13 cellular contexts compared by ENCODE assay signal in the genomic region with DNA sequence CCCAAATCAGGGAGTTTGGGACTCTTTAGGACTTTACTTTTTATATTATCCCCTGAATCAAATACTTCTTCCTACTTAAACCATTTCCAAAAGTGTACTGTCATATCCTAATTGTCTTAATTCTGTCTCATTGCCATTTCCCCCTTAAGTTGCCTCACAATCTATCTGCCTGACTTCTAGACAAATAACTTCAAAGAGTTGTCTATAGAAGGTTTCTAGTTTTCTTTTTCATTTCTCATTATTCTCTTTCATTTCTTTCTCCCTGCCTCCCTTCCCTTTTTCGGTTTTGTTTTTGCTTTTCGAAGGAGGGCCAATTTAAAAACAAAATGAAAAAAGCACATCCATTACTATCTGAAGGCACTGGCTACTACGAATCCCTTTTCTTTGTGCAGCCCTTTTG.
DNase-seq lines count a peak whose midpoint lies in the region; ATAC-seq and TF ChIP-seq lines count a peak whose summit lies in the region.
"Had no signal": no experiment of that assay in that cellular context is flagged by ENCODE, and none has a peak within 500 bp of the region (broad histone marks: within the 10 kb centered on the region; RNA-seq: fewer than 3 reads in every experiment).

No MANE protein-coding gene starts in this region.

- no peak overlapping the region for H3K27ac Mint-ChIP-seq in activated T-cell treated with anti-CD3 and anti-CD28 coated beads, Interleukin-2, amount 50 U/mL, for 24 hours

- TF ChIP-seq CTCF in GM12865 (IDR thresholded peaks at IDR 0.05; ENCODE audit: insufficient read depth, low read depth, low read length, missing control alignments) = no peak
- TF ChIP-seq CTCF in testis (IDR thresholded peaks at IDR 0.05) = no peak
- no peak for TF ChIP-seq CTCF in lower leg skin (IDR thresholded peaks at IDR 0.05)

- H3K4me1 ChIP-seq in testis = no peaks in the 10 kb centered on the region

- ATAC-seq in GM19463 (IDR thresholded peaks at IDR 0.05; ENCODE audit: unreplicated experiment) = peak; percentile 34
- peak; percentile 68 for ATAC-seq in HG02798 (IDR thresholded peaks at IDR 0.05; ENCODE audit: poor library complexity, unreplicated experiment)
- ATAC-seq in HG03521 (IDR thresholded peaks at IDR 0.05; ENCODE audit: unreplicated experiment) = peak; percentile 66

- no peaks in the 10 kb centered on the region for H3K36me3 ChIP-seq in testis (ENCODE audit: low read depth, missing control alignments)

- DNase-seq in GM12865 (ENCODE audit: low read depth) = peak; percentile 44
- DNase-seq in testis = no peak
- no peak for DNase-seq in DMS114 treated with DMSO at 0.1 percent for 48 hours (lab: John Stamatoyannopoulos, UW; ENCODE audit: unreplicated experiment)
- no peak for DNase-seq in activated T-cell treated with anti-CD3 and anti-CD28 coated beads, Interleukin-2, amount 50 U/mL, for 24 hours
- DNase-seq in lower leg skin (ENCODE audit: low spot score in 2 of 2) = no peak
- DNase-seq: cerebellar nuclear complex, head of caudate nucleus, posterior cingulate gyrus, trophoblast cell had no signal

- no peaks in the 10 kb centered on the region for H3K9me3 ChIP-seq in testis

- no peaks in the 10 kb centered on the region for H3K4me1 Mint-ChIP-seq in activated T-cell treated with anti-CD3 and anti-CD28 coated beads, Interleukin-2, amount 50 U/mL, for 24 hours (ENCODE audit: low read depth)

- WGBS in testis, 2 donors = 58 to 91% methylated on average over 3 of the region's 3 CpGs
- 58 to 68% methylated on average over 3 of the region's 3 CpGs for WGBS in lower leg skin, 2 donors

- TF ChIP-seq POLR2A in testis (IDR thresholded peaks at IDR 0.05) = no peak
- TF ChIP-seq POLR2A in lower leg skin (IDR thresholded peaks at IDR 0.05) = no peak

- H3K36me3 Mint-ChIP-seq in activated T-cell treated with anti-CD3 and anti-CD28 coated beads, Interleukin-2, amount 50 U/mL, for 24 hours (ENCODE audit: low read depth) = no peaks in the 10 kb centered on the region

- intact Hi-C loops in testis (cut with DNase I; ENCODE audit: low total_unique reads) = no loop called here
- intact Hi-C loops in lower leg skin (cut with DNase I; ENCODE audit: low total_unique reads) = no loop called here

- H3K9me3 Mint-ChIP-seq in activated T-cell treated with anti-CD3 and anti-CD28 coated beads, Interleukin-2, amount 50 U/mL, for 24 hours = no peaks in the 10 kb centered on the region

- H3K27ac ChIP-seq in testis = no peak overlapping the region
- H3K27ac ChIP-seq: epithelial cell of prostate had no signal

- no peaks in the 10 kb centered on the region for H3K27me3 ChIP-seq in testis

- peaks cover 3% of the 10 kb centered on the region for H3K27me3 Mint-ChIP-seq in activated T-cell treated with anti-CD3 and anti-CD28 coated beads, Interleukin-2, amount 50 U/mL, for 24 hours

- H3K4me3 Mint-ChIP-seq in activated T-cell treated with anti-CD3 and anti-CD28 coated beads, Interleukin-2, amount 50 U/mL, for 24 hours = no peak overlapping the region

- H3K4me3 ChIP-seq in GM12865 (ENCODE audit: low read depth, low read length) (no peak overlapping the region), testis (no peak overlapping the region), lower leg skin (ENCODE audit: low read depth, poor library complexity, severe bottlenecking) (no peak overlapping the region)
